ENCODE assay signal across 8 cellular contexts in genomic region chr6:37242429-37243052, GRCh38. TPM values are rescaled to one million over a fixed set of nuclear protein-coding genes. Genes with fewer than 3 reads are reported as not detected.
A peak's percentile ranks its signal among the peaks of the same experiment; 100 is the strongest.
DNase-seq lines count a peak whose midpoint lies in the region; ATAC-seq, FAIRE-seq and TF ChIP-seq lines count a peak whose summit lies in the region.

No MANE protein-coding gene starts in this region.

- intact Hi-C loops in breast epithelium (cut with DNase I; ENCODE audit: low total_unique reads) = no loop called here

- H3K79me1 ChIP-seq in mesendoderm (ENCODE audit: low read length) = no peaks in the 10 kb centered on the region

- H3K27me3 ChIP-seq in breast epithelium (no peaks in the 10 kb centered on the region), mesendoderm (ENCODE audit: insufficient read depth, low read length, poor library complexity) (no peaks in the 10 kb centered on the region)

- H3K4ac ChIP-seq in mesendoderm (ENCODE audit: low read depth, low read length) = no peak overlapping the region

- DNase-seq in AG04449 (ENCODE audit: low read depth, low spot score) = peak; percentile 97
- peak; percentile 99 for DNase-seq in HS-27A (ENCODE audit: low read depth)
- peak in 1 of 2 donors; percentile 24 for DNase-seq in breast epithelium (ENCODE audit: low spot score in 2 of 2)
- DNase-seq in mesendoderm = peak; percentile 91
- DNase-seq in GDM1 (lab: John Stamatoyannopoulos, UW) = no peak
- no peak for DNase-seq in D721Med (ENCODE audit: insufficient read length, low spot score)
- DNase-seq in Ammon's horn (ENCODE audit: low spot score) = no peak

- H3K9me3 ChIP-seq in breast epithelium = no peaks in the 10 kb centered on the region

- no peak overlapping the region for H2BK5ac ChIP-seq in mesendoderm (ENCODE audit: low read length)

- no peak overlapping the region for H4K8ac ChIP-seq in mesendoderm (ENCODE audit: low read depth, low read length)

- no peak overlapping the region for H3K9ac ChIP-seq in mesendoderm (ENCODE audit: low read length)

- H3K4me3 ChIP-seq in AG04449 (ENCODE audit: low read depth, low read length) (no peak overlapping the region), breast epithelium (no peak overlapping the region), mesendoderm (ENCODE audit: low read length) (no peak overlapping the region)

- no peak for FAIRE-seq in D721Med (lab: Jason Lieb, UNC)

- H2AK5ac ChIP-seq in mesendoderm (ENCODE audit: low read length) = no peak overlapping the region

- no peak overlapping the region for H3K23ac ChIP-seq in mesendoderm (ENCODE audit: low read length)

- no peaks in the 10 kb centered on the region for H3K79me2 ChIP-seq in mesendoderm (ENCODE audit: control insufficient read depth, insufficient read depth, low read length)

- CTCF ChIA-PET in AG04449 (lab: Yijun Ruan, JAX) = interaction anchor here (0.8 to 1.2 kb wide), 2 partner anchors 33 to 225 kb away, joined by 4 to 9 read pairs; no protein-coding TSS in a partner anchor

- no peak overlapping the region for H3K4me2 ChIP-seq in mesendoderm (ENCODE audit: low read length)

- no peak overlapping the region for H3K18ac ChIP-seq in mesendoderm (ENCODE audit: low read length)

- TF ChIP-seq CTCF in AG04449 (IDR thresholded peaks at IDR 0.05; ENCODE audit: insufficient read depth, low read length, missing control alignments) (no peak), breast epithelium (IDR thresholded peaks at IDR 0.05) (no peak), D721Med (IDR thresholded peaks at IDR 0.05; ENCODE audit: insufficient read depth, missing control alignments) (no peak)

- H3K4me1 ChIP-seq in breast epithelium (peaks cover 0 to 10% of the 10 kb centered on the region in 2 donors), mesendoderm (ENCODE audit: control insufficient read depth, low read depth, low read length) (no peaks in the 10 kb centered on the region)

- no peak overlapping the region for H3K56ac ChIP-seq in mesendoderm (ENCODE audit: low read length)

- TF ChIP-seq POLR2A in breast epithelium (IDR thresholded peaks at IDR 0.05) = no peak

- no peak overlapping the region for H4K5ac ChIP-seq in mesendoderm (ENCODE audit: low read length)

- H3K27ac ChIP-seq in breast epithelium (peak overlapping the region; percentile 90 to 95), mesendoderm (ENCODE audit: low read depth, low read length) (peak overlapping the region; percentile 49)

- no peak overlapping the region for H2BK120ac ChIP-seq in mesendoderm (ENCODE audit: low read depth, low read length)

- H3K36me3 ChIP-seq in breast epithelium (no peaks in the 10 kb centered on the region), mesendoderm (ENCODE audit: control insufficient read depth, insufficient read depth, low read length) (no peaks in the 10 kb centered on the region)

- H2BK15ac ChIP-seq in mesendoderm (replicated peaks; ENCODE audit: low read depth) = no peak overlapping the region

- no peak for ATAC-seq in HG03571 (IDR thresholded peaks at IDR 0.05; ENCODE audit: unreplicated experiment)

- no CpG with 5 or more reads among the region's 1 CpG for WGBS in mesendoderm (ENCODE audit: extremely low coverage, insufficient coverage, low lambda C conversion rate)

- POLR2A ChIA-PET in AG04449 (lab: Yijun Ruan, JAX) = interaction anchor here (0.6 to 1.2 kb wide), 2 partner anchors 15 to 24 kb away, joined by 3 to 7 read pairs; partner anchors contain the start of genes TBC1D22B and TMEM217

RNA-seq across cellular contexts. Expression of gene TBC1D22B, which starts 15.0 kb away (rescaled TPM):
- total RNA-seq in breast epithelium = 10 to 100 TPM in 1 of 3 donors, 1 to 10 TPM in 2; 5.8 to 12.4 (median 8.8) TPM
- 10.0 TPM for polyA plus RNA-seq in mesendoderm (2013, experiment 1 of 2)
- 9.9 TPM for polyA plus RNA-seq in mesendoderm (2013, experiment 2 of 2)

RNA-seq across cellular contexts. Expression of gene TMEM217, which starts 15.4 kb away (rescaled TPM):
- 1 to 10 TPM in 1 of 3 donors, under 1 TPM in 1, not detected in 1; 0.66 to 1.0 TPM for total RNA-seq in breast epithelium
- 1.2 TPM for polyA plus RNA-seq in mesendoderm (2013, experiment 1 of 2)
- 1.0 TPM for polyA plus RNA-seq in mesendoderm (2013, experiment 2 of 2)

Comparison
In these comparisons a context has a peak if more than half of its experiments do, and no peak if none do; other contexts are left out.
1. DNase-seq: peak in AG04449 (single experiment), HS-27A (single experiment) and mesendoderm (single experiment); none in GDM1 (single experiment), D721Med (single experiment) and Ammon's horn (single experiment).